17 cellular contexts compared by ENCODE assay signal in the genomic region with DNA sequence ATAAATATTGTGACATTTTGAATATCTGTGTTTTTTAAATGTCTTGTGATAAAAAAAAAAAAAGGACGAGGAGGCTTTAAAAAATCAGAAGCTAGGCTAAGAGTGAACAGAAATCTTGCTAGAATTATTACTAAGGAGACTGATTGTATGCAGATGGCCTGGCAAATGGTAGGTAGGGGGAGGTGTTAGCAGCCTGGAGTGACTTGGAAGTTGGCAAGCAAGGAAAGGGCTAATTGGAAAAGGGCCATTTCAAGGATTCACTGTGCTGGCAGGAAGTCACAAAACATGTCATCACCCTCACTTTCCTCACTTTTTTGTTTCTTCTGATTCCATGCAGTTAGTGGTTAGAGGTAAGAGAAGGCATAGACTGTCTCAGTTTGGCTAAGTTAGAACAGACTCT.
A peak's percentile ranks its signal among the peaks of the same experiment; 100 is the strongest.
DNase-seq lines count a peak whose midpoint lies in the region; ATAC-seq and TF ChIP-seq lines count a peak whose summit lies in the region.
"Had no signal": no experiment of that assay in that cellular context is flagged by ENCODE, and none has a peak within 500 bp of the region (broad histone marks: within the 10 kb centered on the region; RNA-seq: fewer than 3 reads in every experiment).

No MANE protein-coding gene starts in this region.

- no peak overlapping the region for H2BK15ac ChIP-seq in mesendoderm (replicated peaks; ENCODE audit: low read depth)

- H3K18ac ChIP-seq in mesendoderm (ENCODE audit: low read length): no peak overlapping the region

- H3K4me1 Mint-ChIP-seq in CD4-positive, alpha-beta T cell (ENCODE audit: low read depth): no peaks in the 10 kb centered on the region
- H3K4me1 Mint-ChIP-seq: CD4-positive, alpha-beta memory T cell; GM23338 had no signal

- WGBS in adrenal gland, 4 donors: 10 to 42% (median 32%) methylated on average over 1 of the region's 1 CpG
- WGBS in mesendoderm (ENCODE audit: extremely low coverage, insufficient coverage, low lambda C conversion rate): no CpG with 5 or more reads among the region's 1 CpG

- no peaks in the 10 kb centered on the region for H3K79me2 ChIP-seq in mesendoderm (ENCODE audit: control insufficient read depth, insufficient read depth, low read length)

- no peaks in the 10 kb centered on the region for H3K9me3 Mint-ChIP-seq in CD4-positive, alpha-beta T cell
- H3K9me3 Mint-ChIP-seq: GM23338 had no signal

- no peak overlapping the region for H3K4me2 ChIP-seq in mesendoderm (ENCODE audit: low read length)
- H3K4me2 ChIP-seq: GM23338, KMS-11 had no signal

- no peaks in the 10 kb centered on the region for H3K9me3 ChIP-seq in adrenal gland (replicated peaks in 1 of 3)
- H3K9me3 ChIP-seq in CD4-positive, alpha-beta T cell (ENCODE audit: control insufficient read depth, low read length): no peaks in the 10 kb centered on the region
- H3K9me3 ChIP-seq: BE2C had no signal

- H3K27ac ChIP-seq in adrenal gland: no peak overlapping the region
- H3K27ac ChIP-seq in mesendoderm (ENCODE audit: low read depth, low read length): no peak overlapping the region
- H3K27ac ChIP-seq in CD4-positive, alpha-beta T cell (ENCODE audit: low read depth, low read length): no peak overlapping the region
- H3K27ac ChIP-seq: KMS-11, SK-N-MC had no signal

- H2AK5ac ChIP-seq in mesendoderm (ENCODE audit: low read length): no peak overlapping the region

- H3K27me3 Mint-ChIP-seq in CD4-positive, alpha-beta T cell: no peaks in the 10 kb centered on the region
- H3K27me3 Mint-ChIP-seq: CD4-positive, alpha-beta memory T cell had no signal

- H3K4me1 ChIP-seq in adrenal gland (replicated peaks in 1 of 2): no peaks in the 10 kb centered on the region
- no peaks in the 10 kb centered on the region for H3K4me1 ChIP-seq in mesendoderm (ENCODE audit: control insufficient read depth, low read depth, low read length)

- no peak overlapping the region for H3K27ac Mint-ChIP-seq in CD4-positive, alpha-beta T cell
- H3K27ac Mint-ChIP-seq: CD4-positive, alpha-beta memory T cell; GM23338 had no signal

- H3K4ac ChIP-seq in mesendoderm (ENCODE audit: low read depth, low read length): no peak overlapping the region

- peak; percentile 87 for DNase-seq in DMS 273 (lab: John Stamatoyannopoulos, UW; ENCODE audit: unreplicated experiment)
- peak; percentile 35 for DNase-seq in LNCaP clone FGC (ENCODE audit: low read depth)
- peak; percentile 17 to 57 (median 34) for DNase-seq in adrenal gland
- DNase-seq in mesendoderm: peak; percentile 73
- no peak for DNase-seq in AML-193 (lab: John Stamatoyannopoulos, UW)
- no peak for DNase-seq in CD4-positive, alpha-beta T cell
- no peak for DNase-seq in NCI-H524 treated with DMSO at 0.1 percent for 48 hours (lab: John Stamatoyannopoulos, UW)
- DNase-seq: BE2C; CD4-positive, alpha-beta memory T cell; GF-D8; MM.1S; NCI-H1092 treated with DMSO at 0.1 percent for 48 hours; NCI-H187; Right ventricle myocardium superior had no signal

- no peak overlapping the region for H3K4me3 Mint-ChIP-seq in CD4-positive, alpha-beta T cell
- H3K4me3 Mint-ChIP-seq: CD4-positive, alpha-beta memory T cell; GM23338 had no signal

- H3K27me3 ChIP-seq in adrenal gland (no peaks in the 10 kb centered on the region), mesendoderm (ENCODE audit: insufficient read depth, low read length, poor library complexity) (no peaks in the 10 kb centered on the region)
- H3K27me3 ChIP-seq in CD4-positive, alpha-beta T cell (ENCODE audit: control insufficient read depth, insufficient read depth, low read length): no peaks in the 10 kb centered on the region
- H3K27me3 ChIP-seq: BE2C had no signal

- no peak overlapping the region for H4K5ac ChIP-seq in mesendoderm (ENCODE audit: low read length)

- intact Hi-C loops in adrenal gland (cut with DNase I): no loop called here
- intact Hi-C loops in CD4-positive, alpha-beta T cell (cut with DNase I, micrococcal nuclease): no loop called here

- no peaks in the 10 kb centered on the region for H3K36me3 Mint-ChIP-seq in CD4-positive, alpha-beta T cell (ENCODE audit: low read depth)
- H3K36me3 Mint-ChIP-seq: CD4-positive, alpha-beta memory T cell had no signal

- H3K56ac ChIP-seq in mesendoderm (ENCODE audit: low read length): peak overlapping the region; percentile 25

- ATAC-seq in CD4-positive, alpha-beta T cell (ENCODE audit: poor library complexity): no peak
- ATAC-seq: GM23338 had no signal

- CTCF ChIA-PET in CD4-positive, alpha-beta T cell (lab: Charles Lee): no interaction called here

- H2BK120ac ChIP-seq in mesendoderm (ENCODE audit: low read depth, low read length): no peak overlapping the region

- H4K8ac ChIP-seq in mesendoderm (ENCODE audit: low read depth, low read length): no peak overlapping the region

- H3K4me3 ChIP-seq in LNCaP clone FGC (ENCODE audit: low read depth, low read length) (no peak overlapping the region), adrenal gland (no peak overlapping the region), mesendoderm (ENCODE audit: low read length) (no peak overlapping the region)
- H3K4me3 ChIP-seq: GM23338, SK-N-MC had no signal

- TF ChIP-seq CTCF in LNCaP clone FGC (IDR thresholded peaks at IDR 0.05; ENCODE audit: control insufficient read depth, extremely low read depth, insufficient read depth) (no peak), adrenal gland (IDR thresholded peaks at IDR 0.05) (no peak)
- TF ChIP-seq CTCF in CD4-positive, alpha-beta T cell (IDR thresholded peaks at IDR 0.05): no peak

- no peak overlapping the region for H2BK5ac ChIP-seq in mesendoderm (ENCODE audit: low read length)

- no peak overlapping the region for H3K23ac ChIP-seq in mesendoderm (ENCODE audit: low read length)

- POLR2A ChIA-PET in CD4-positive, alpha-beta T cell (lab: Charles Lee): no interaction called here

- no peak for TF ChIP-seq POLR2A in adrenal gland (IDR thresholded peaks at IDR 0.05)

- H3K36me3 ChIP-seq in adrenal gland (replicated peaks in 1 of 2) (no peaks in the 10 kb centered on the region), mesendoderm (ENCODE audit: control insufficient read depth, insufficient read depth, low read length) (no peaks in the 10 kb centered on the region)
- H3K36me3 ChIP-seq: BE2C had no signal

- no peaks in the 10 kb centered on the region for H3K79me1 ChIP-seq in mesendoderm (ENCODE audit: low read length)

- no peak overlapping the region for H3K9ac ChIP-seq in mesendoderm (ENCODE audit: low read length)
- H3K9ac ChIP-seq: KMS-11 had no signal

Comparison
In these comparisons a context has a peak if more than half of its experiments do, and no peak if none do; other contexts are left out.
1. DNase-seq: peak in DMS 273 (single experiment), LNCaP clone FGC (single experiment), adrenal gland (7 of 7) and mesendoderm (single experiment); none in AML-193 (0 of 2), CD4-positive, alpha-beta T cell (0 of 10) and NCI-H524 treated with DMSO at 0.1 percent for 48 hours (single experiment).